In genomic region chr10:61781969-61782403, GRCh38 we compare ENCODE assay signal across 22 cellular contexts.
DNase-seq lines count a peak whose midpoint lies in the region; ATAC-seq, FAIRE-seq and TF ChIP-seq lines count a peak whose summit lies in the region.
"Had no signal": no experiment of that assay in that cellular context is flagged by ENCODE, and none has a peak within 500 bp of the region (broad histone marks: within the 10 kb centered on the region; RNA-seq: fewer than 3 reads in every experiment).

No MANE protein-coding gene starts in this region.

- H3K9me3 ChIP-seq in PC-3 (ENCODE audit: low read length), result no peaks in the 10 kb centered on the region
- H3K9me3 ChIP-seq: neutrophil, right lobe of liver had no signal

- no peaks in the 10 kb centered on the region for H3K79me2 ChIP-seq in PC-3 (ENCODE audit: low read length)

- POLR2A ChIA-PET in PC-3 (lab: Charles Lee; ENCODE audit: unreplicated experiment), result no interaction called here

- no peak for TF ChIP-seq CTCF in PC-3 (conservative IDR thresholded peaks at IDR 0.05; ENCODE audit: low read depth, low read length)

- intact Hi-C loops in PC-3 (cut with micrococcal nuclease), result no loop called here

- FAIRE-seq in GM19239 (lab: Jason Lieb, UNC), result no peak
- FAIRE-seq: GM12878 had no signal

- peak overlapping the region; percentile 28 to 42 for H3K4me3 Mint-ChIP-seq in activated T-cell treated with anti-CD3 and anti-CD28 coated beads, Interleukin-2, amount 50 U/mL, for 72 hours
- no peak overlapping the region for H3K4me3 Mint-ChIP-seq in activated T-cell treated with anti-CD3 and anti-CD28 coated beads, Interleukin-2, amount 50 U/mL, for 24 hours
- H3K4me3 Mint-ChIP-seq in stimulated activated effector memory CD8-positive, alpha-beta T cell treated with anti-CD3 and anti-CD28 coated beads, Interleukin-12 subunit alpha, Interleukin-12 subunit beta, amount 100 ng/mL, for 72 hours, result no peak overlapping the region
- H3K4me3 Mint-ChIP-seq: CD4-positive, alpha-beta T cell; endodermal cell; mesothelial cell of epicardium; stimulated activated memory B cell treated with anti-CD40 and anti-IgM and Interleukin-4, amounts not matched to agents 10 μg/mL and 1 μg/mL and 100 μg/mL, for 72 hours had no signal

- H2AFZ ChIP-seq in PC-3 (ENCODE audit: low read length), result 0 out of 2 replicates have a peak overlapping the region, but pooled peaks have one; percentile 1

- no peaks in the 10 kb centered on the region for H3K36me3 ChIP-seq in PC-3 (ENCODE audit: low read depth, low read length)
- H3K36me3 ChIP-seq: neutrophil, right lobe of liver had no signal

- H3K4me1 ChIP-seq in PC-3 (ENCODE audit: insufficient read depth, low read length), result peaks cover 38% of the 10 kb centered on the region
- H3K4me1 ChIP-seq: right lobe of liver had no signal

- CTCF ChIA-PET in PC-3 (lab: Charles Lee), result no interaction called here

- H3K4me2 ChIP-seq in PC-3 (ENCODE audit: low read length), result peak overlapping the region; percentile 23

- no peaks in the 10 kb centered on the region for H3F3A ChIP-seq in PC-3 (ENCODE audit: low read length, unreplicated experiment)

- peak; percentile 14 to 33 for DNase-seq in activated T-cell treated with anti-CD3 and anti-CD28 coated beads, Interleukin-2, amount 50 U/mL, for 72 hours
- DNase-seq in activated T-cell treated with anti-CD3 and anti-CD28 coated beads, Interleukin-2, amount 50 U/mL, for 24 hours, result no peak
- DNase-seq in PC-3 (peak; percentile 92), cerebellar cortex (ENCODE audit: low spot score) (peak; percentile 25), hepatic stellate cell (ENCODE audit: low spot score) (no peak), GM19239 (ENCODE audit: insufficient read length, low spot score) (no peak)
- no peak for DNase-seq in stimulated activated effector memory CD8-positive, alpha-beta T cell treated with anti-CD3 and anti-CD28 coated beads, Interleukin-12 subunit alpha, Interleukin-12 subunit beta, amount 100 ng/mL, for 72 hours (ENCODE audit: low spot score in 2 of 2)
- DNase-seq: ACHN; activated T-cell treated with anti-CD3 and anti-CD28 coated beads, Interleukin-2, amount 50 U/mL, for 1 hour; CD4-positive, alpha-beta T cell; endodermal cell; islet precursor cell; NCI-H2107; NCI-H748 treated with DMSO at 0.1 percent for 48 hours; right lobe of liver; trophoblast cell had no signal

- peak overlapping the region; percentile 34 for H3K27ac ChIP-seq in PC-3 (ENCODE audit: low read length)
- H3K27ac ChIP-seq: neutrophil, right lobe of liver had no signal

- no peaks in the 10 kb centered on the region for H3K9me3 Mint-ChIP-seq in activated T-cell treated with anti-CD3 and anti-CD28 coated beads, Interleukin-2, amount 50 U/mL, for 72 hours
- H3K9me3 Mint-ChIP-seq in activated T-cell treated with anti-CD3 and anti-CD28 coated beads, Interleukin-2, amount 50 U/mL, for 24 hours, result no peaks in the 10 kb centered on the region
- H3K9me3 Mint-ChIP-seq in stimulated activated effector memory CD8-positive, alpha-beta T cell treated with anti-CD3 and anti-CD28 coated beads, Interleukin-12 subunit alpha, Interleukin-12 subunit beta, amount 100 ng/mL, for 72 hours, result no peaks in the 10 kb centered on the region
- H3K9me3 Mint-ChIP-seq: CD4-positive, alpha-beta T cell; endodermal cell; mesothelial cell of epicardium; stimulated activated memory B cell treated with anti-CD40 and anti-IgM and Interleukin-4, amounts not matched to agents 10 μg/mL and 1 μg/mL and 100 μg/mL, for 72 hours had no signal

- peak; percentile 47 to 51 for ATAC-seq in activated T-cell treated with anti-CD3 and anti-CD28 coated beads, Interleukin-2, amount 50 U/mL, for 72 hours (replicated peaks in 1 of 2)
- ATAC-seq in PC-3 (peak; percentile 59), GM18909 (IDR thresholded peaks at IDR 0.05; ENCODE audit: poor library complexity, unreplicated experiment) (no peak)
- ATAC-seq in stimulated activated effector memory CD8-positive, alpha-beta T cell treated with anti-CD3 and anti-CD28 coated beads, Interleukin-12 subunit alpha, Interleukin-12 subunit beta, amount 100 ng/mL, for 72 hours, result peak; percentile 42
- ATAC-seq: activated CD4-positive, CD25-positive, alpha-beta regulatory T cell treated with anti-CD3 and anti-CD28 coated beads, Interleukin-2, amount 50 U/mL, for 24 hours; GM12878; right lobe of liver; stimulated activated memory B cell treated with anti-CD40 and anti-IgM and Interleukin-4, amounts not matched to agents 10 μg/mL and 1 μg/mL and 100 μg/mL, for 72 hours had no signal

- no peak overlapping the region for H3K27ac Mint-ChIP-seq in activated T-cell treated with anti-CD3 and anti-CD28 coated beads, Interleukin-2, amount 50 U/mL, for 72 hours
- H3K27ac Mint-ChIP-seq in activated T-cell treated with anti-CD3 and anti-CD28 coated beads, Interleukin-2, amount 50 U/mL, for 24 hours, result no peak overlapping the region
- H3K27ac Mint-ChIP-seq in stimulated activated effector memory CD8-positive, alpha-beta T cell treated with anti-CD3 and anti-CD28 coated beads, Interleukin-12 subunit alpha, Interleukin-12 subunit beta, amount 100 ng/mL, for 72 hours, result no peak overlapping the region
- H3K27ac Mint-ChIP-seq: CD4-positive, alpha-beta T cell; endodermal cell; mesothelial cell of epicardium; stimulated activated memory B cell treated with anti-CD40 and anti-IgM and Interleukin-4, amounts not matched to agents 10 μg/mL and 1 μg/mL and 100 μg/mL, for 72 hours had no signal

- H3K36me3 Mint-ChIP-seq in activated T-cell treated with anti-CD3 and anti-CD28 coated beads, Interleukin-2, amount 50 U/mL, for 72 hours (ENCODE audit: insufficient read depth in 2 of 2), result no peaks in the 10 kb centered on the region
- H3K36me3 Mint-ChIP-seq in activated T-cell treated with anti-CD3 and anti-CD28 coated beads, Interleukin-2, amount 50 U/mL, for 24 hours (ENCODE audit: low read depth), result no peaks in the 10 kb centered on the region
- H3K36me3 Mint-ChIP-seq in stimulated activated effector memory CD8-positive, alpha-beta T cell treated with anti-CD3 and anti-CD28 coated beads, Interleukin-12 subunit alpha, Interleukin-12 subunit beta, amount 100 ng/mL, for 72 hours, result no peaks in the 10 kb centered on the region
- H3K36me3 Mint-ChIP-seq: mesothelial cell of epicardium; stimulated activated memory B cell treated with anti-CD40 and anti-IgM and Interleukin-4, amounts not matched to agents 10 μg/mL and 1 μg/mL and 100 μg/mL, for 72 hours had no signal

- no peaks in the 10 kb centered on the region for H3K27me3 Mint-ChIP-seq in activated T-cell treated with anti-CD3 and anti-CD28 coated beads, Interleukin-2, amount 50 U/mL, for 72 hours (ENCODE audit: low read depth)
- H3K27me3 Mint-ChIP-seq in activated T-cell treated with anti-CD3 and anti-CD28 coated beads, Interleukin-2, amount 50 U/mL, for 24 hours, result no peaks in the 10 kb centered on the region
- H3K27me3 Mint-ChIP-seq: CD4-positive, alpha-beta T cell had no signal

- no peaks in the 10 kb centered on the region for H3K27me3 ChIP-seq in PC-3 (ENCODE audit: low read length)
- H3K27me3 ChIP-seq: neutrophil, right lobe of liver had no signal

- no peak overlapping the region for H3K4me3 ChIP-seq in PC-3 (ENCODE audit: low read length)
- H3K4me3 ChIP-seq: GM12878, right lobe of liver had no signal

- H3K4me1 Mint-ChIP-seq in activated T-cell treated with anti-CD3 and anti-CD28 coated beads, Interleukin-2, amount 50 U/mL, for 72 hours (ENCODE audit: low read depth), result peaks cover 66% of the 10 kb centered on the region
- peaks cover 66% of the 10 kb centered on the region for H3K4me1 Mint-ChIP-seq in activated T-cell treated with anti-CD3 and anti-CD28 coated beads, Interleukin-2, amount 50 U/mL, for 24 hours (ENCODE audit: low read depth)
- peaks cover 55% of the 10 kb centered on the region for H3K4me1 Mint-ChIP-seq in stimulated activated effector memory CD8-positive, alpha-beta T cell treated with anti-CD3 and anti-CD28 coated beads, Interleukin-12 subunit alpha, Interleukin-12 subunit beta, amount 100 ng/mL, for 72 hours

- BruUV-seq in PC-3 (replicated peaks; lab: Mats Ljungman, UMichigan), result no TSS peak

- no peaks in the 10 kb centered on the region for H4K20me1 ChIP-seq in PC-3 (ENCODE audit: low read length)

- 0 out of 2 replicates have a peak, but pooled peaks cover 7% of the 10 kb centered on the region for H3K9me2 ChIP-seq in PC-3 (replicated peaks; ENCODE audit: low read length)

- H3K9ac ChIP-seq in PC-3 (ENCODE audit: low read length), result no peak overlapping the region

Comparison
In these comparisons a context has a peak if more than half of its experiments do, and no peak if none do; other contexts are left out.
1. DNase-seq: peak in activated T-cell treated with anti-CD3 and anti-CD28 coated beads, Interleukin-2, amount 50 U/mL, for 72 hours (2 of 2), PC-3 (single experiment) and cerebellar cortex (single experiment); none in activated T-cell treated with anti-CD3 and anti-CD28 coated beads, Interleukin-2, amount 50 U/mL, for 24 hours (single experiment), stimulated activated effector memory CD8-positive, alpha-beta T cell treated with anti-CD3 and anti-CD28 coated beads, Interleukin-12 subunit alpha, Interleukin-12 subunit beta, amount 100 ng/mL, for 72 hours (0 of 2), hepatic stellate cell (single experiment) and GM19239 (single experiment).
2. H3K4me3 Mint-ChIP-seq: peak in activated T-cell treated with anti-CD3 and anti-CD28 coated beads, Interleukin-2, amount 50 U/mL, for 72 hours (2 of 2); none in activated T-cell treated with anti-CD3 and anti-CD28 coated beads, Interleukin-2, amount 50 U/mL, for 24 hours (single experiment) and stimulated activated effector memory CD8-positive, alpha-beta T cell treated with anti-CD3 and anti-CD28 coated beads, Interleukin-12 subunit alpha, Interleukin-12 subunit beta, amount 100 ng/mL, for 72 hours (single experiment).